1 cellular context compared by ENCODE assay signal in the genomic region with DNA sequence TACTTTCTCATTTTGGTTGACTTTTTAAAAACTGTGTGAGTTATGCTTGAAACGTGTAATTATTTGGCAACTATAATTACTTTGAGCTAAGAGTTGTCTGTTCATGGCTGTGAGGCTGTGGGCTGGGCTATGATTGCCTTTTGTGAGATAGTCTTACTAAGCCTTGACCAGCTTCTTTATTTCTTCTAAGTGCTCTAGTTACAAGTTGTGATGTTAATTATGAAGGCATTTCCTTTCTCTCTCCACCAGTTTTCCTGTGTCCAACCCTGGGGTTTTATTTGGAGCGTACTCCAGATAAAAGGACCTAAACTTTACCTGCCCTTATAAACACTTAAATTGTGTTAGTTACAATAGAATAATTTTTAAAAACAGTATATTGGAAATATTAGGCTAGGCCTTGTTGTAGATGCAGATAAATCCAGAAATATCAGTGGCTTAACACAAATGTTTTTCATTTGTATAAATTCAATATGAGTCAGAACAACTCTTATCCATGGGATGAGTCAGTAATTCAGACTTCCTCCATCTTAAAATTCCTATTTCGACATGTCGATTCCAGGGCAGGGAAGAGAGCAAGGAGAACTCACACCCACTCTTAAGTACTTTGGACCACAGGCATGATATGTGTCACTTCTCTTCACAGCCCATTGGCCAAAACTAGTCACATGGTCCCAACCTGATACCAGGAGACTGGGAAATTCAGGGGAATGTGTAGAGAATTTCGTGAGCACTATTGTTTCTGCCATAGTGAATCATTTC.
A peak's percentile ranks its signal among the peaks of the same experiment; 100 is the strongest.
TF ChIP-seq lines count a peak whose summit lies in the region.

No MANE protein-coding gene starts in this region.

TF ChIP-seq in endothelial cell of umbilical vein, 7 proteins besides CTCF, POLR2A, EP300 and RAD21:
- TF ChIP-seq JUN (IDR thresholded peaks at IDR 0.05; ENCODE audit: borderline replicate concordance, insufficient read depth, insufficient read length, low read depth) (peak; percentile 73), FOS (IDR thresholded peaks at IDR 0.05; ENCODE audit: borderline replicate concordance, insufficient read depth, low read length) (peak; percentile 89), MYC (IDR thresholded peaks at IDR 0.05; ENCODE audit: low read depth, low read length) (no peak), EZH2 (IDR thresholded peaks at IDR 0.05; ENCODE audit: borderline replicate concordance, low read depth, low read length, severe bottlenecking) (no peak), POLR2AphosphoS5 (IDR thresholded peaks at IDR 0.05; ENCODE audit: insufficient read depth, low read depth, low read length) (peak; percentile 45), GATA2 (IDR thresholded peaks at IDR 0.05; ENCODE audit: insufficient read depth, insufficient read length, low read depth, low read length) (no peak)
